Comparison of ENCODE assay signal across 34 cellular contexts in genomic region chr3:161449784-161450183, GRCh38. TPM values are rescaled to one million over a fixed set of nuclear protein-coding genes. Genes with fewer than 3 reads are reported as not detected.
"Had no signal": no experiment of that assay in that cellular context is flagged by ENCODE, and none has a peak within 500 bp of the region (broad histone marks: within the 10 kb centered on the region; RNA-seq: fewer than 3 reads in every experiment).

No MANE protein-coding gene starts in this region.

- FAIRE-seq: keratinocyte, urothelium cell line had no signal

- H3K27me3 ChIP-seq: adrenal gland, body of pancreas, colonic mucosa, dorsolateral prefrontal cortex, ovary had no signal

- H3K9me3 ChIP-seq: adrenal gland, body of pancreas, colonic mucosa, ovary, thoracic aorta had no signal

- H3K36me3 ChIP-seq: adrenal gland, colonic mucosa, ovary, thoracic aorta had no signal

- H3K27ac ChIP-seq: adrenal gland, body of pancreas, colonic mucosa, dorsolateral prefrontal cortex, ovary, skin epidermis, thoracic aorta had no signal

- H3K4me1 ChIP-seq: adrenal gland, body of pancreas, colonic mucosa had no signal

- DNase-seq: activated B cell treated with CpG ODN at 0.5 μM for 24 hours; activated CD8-positive, alpha-beta memory T cell treated with anti-CD3 and anti-CD28 coated beads for 24 hours; activated effector memory CD4-positive, alpha-beta T cell treated with anti-CD3 and anti-CD28 coated beads, Interleukin-2, amount 50 U/mL, for 16 hours; activated naive CD4-positive, alpha-beta T cell treated with anti-CD3 and anti-CD28 coated beads for 36 hours; activated naive CD8-positive, alpha-beta T cell treated with anti-CD3 and anti-CD28 coated beads for 36 hours; adrenal gland; aorta; body of pancreas; colonic mucosa; dorsolateral prefrontal cortex; effector memory CD4-positive, alpha-beta T cell; head of caudate nucleus; hippocampal formation; left cardiac atrium; mammary epithelial cell; naive B cell; nephron progenitor cell; ovary; stimulated activated CD4-positive, alpha-beta T cell treated with anti-CD3 and anti-CD28 coated beads, Interleukin-4, amount 100 ng/mL, for 24 hours; trophoblast cell had no signal

- ATAC-seq: body of pancreas; left cardiac atrium; sciatic nerve; stimulated activated effector memory CD8-positive, alpha-beta T cell treated with anti-CD3 and anti-CD28 coated beads, Interleukin-12 subunit alpha, Interleukin-12 subunit beta, amount 100 ng/mL, for 72 hours had no signal

- H3K4me3 ChIP-seq: adrenal gland, body of pancreas, colonic mucosa, dorsolateral prefrontal cortex, ovary, skin epidermis, thoracic aorta had no signal

RNA-seq across cellular contexts. Expression of gene OTOL1, which starts 46.8 kb away (rescaled TPM):
- total RNA-seq: activated B cell treated with CpG ODN at 0.5 μM for 24 hours; activated naive CD4-positive, alpha-beta T cell treated with anti-CD3 and anti-CD28 coated beads for 36 hours; activated naive CD8-positive, alpha-beta T cell treated with anti-CD3 and anti-CD28 coated beads for 36 hours; adrenal gland; aorta; body of pancreas; colonic mucosa; epithelial cell of proximal tubule; fibroblast of lung; fibroblast of villous mesenchyme; left cardiac atrium; liver; mammary epithelial cell; mesothelial cell of epicardium; ovary; progenitor cell of endocrine pancreas; renal cortical epithelial cell; sciatic nerve; subcutaneous adipose tissue; thoracic aorta had no signal
- polyA plus RNA-seq: adrenal gland, aorta, fibroblast of lung, keratinocyte, liver, mammary epithelial cell, ovary had no signal
